ENCODE assay signal across 1 cellular context in genomic region chr1:45658171-45658570, GRCh38.
TF ChIP-seq lines count a peak whose summit lies in the region.

No MANE protein-coding gene starts in this region.

TF ChIP-seq in HepG2, 621 proteins besides CTCF, POLR2A, EP300 and RAD21 (continues in another document):
- TF ChIP-seq ZNF414 (CRISPR knock-in tag; IDR thresholded peaks at IDR 0.05) (no peak), MXD1 (CRISPR knock-in tag; IDR thresholded peaks at IDR 0.05) (no peak), ATF3 (CRISPR knock-in tag; IDR thresholded peaks at IDR 0.05) (no peak), PAXIP1 (CRISPR knock-in tag; conservative IDR thresholded peaks at IDR 0.05) (peak; percentile 95), ZNF879 (CRISPR knock-in tag; IDR thresholded peaks at IDR 0.05) (no peak), ZNF710 (CRISPR knock-in tag; IDR thresholded peaks at IDR 0.05; ENCODE audit: borderline replicate concordance) (no peak), ZNF550 (CRISPR knock-in tag; IDR thresholded peaks at IDR 0.05; ENCODE audit: borderline replicate concordance) (no peak), ZNF292 (CRISPR knock-in tag; IDR thresholded peaks at IDR 0.05; ENCODE audit: borderline replicate concordance, low read depth) (no peak), ZFAT (CRISPR knock-in tag; conservative IDR thresholded peaks at IDR 0.05) (no peak), RNF2 (conservative IDR thresholded peaks at IDR 0.05; ENCODE audit: low read depth) (no peak), ZNF33B (CRISPR knock-in tag; IDR thresholded peaks at IDR 0.05) (no peak), SMC3 (IDR thresholded peaks at IDR 0.05; ENCODE audit: low read length) (no peak), ZFY (CRISPR knock-in tag; IDR thresholded peaks at IDR 0.05) (no peak), SIX1 (CRISPR knock-in tag; IDR thresholded peaks at IDR 0.05; ENCODE audit: borderline replicate concordance) (no peak), GATAD2A (CRISPR knock-in tag; IDR thresholded peaks at IDR 0.05) (peak; percentile 88), TFE3 (CRISPR knock-in tag; IDR thresholded peaks at IDR 0.05) (no peak), DMAP1 (CRISPR knock-in tag; IDR thresholded peaks at IDR 0.05) (no peak), NR2F6 (IDR thresholded peaks at IDR 0.05) (peak; percentile 96), NR2F6 (CRISPR knock-in tag; IDR thresholded peaks at IDR 0.05) (peak; percentile 98), CEBPZ (IDR thresholded peaks at IDR 0.05; ENCODE audit: low read length) (no peak), HOXA5 (CRISPR knock-in tag; IDR thresholded peaks at IDR 0.05) (no peak), PPARG (CRISPR knock-in tag; conservative IDR thresholded peaks at IDR 0.05) (peak; percentile 68), SAFB2 (CRISPR knock-in tag; IDR thresholded peaks at IDR 0.05; ENCODE audit: borderline replicate concordance, low read depth) (no peak), ZNF746 (CRISPR knock-in tag; IDR thresholded peaks at IDR 0.05) (no peak), ZGPAT (CRISPR knock-in tag; IDR thresholded peaks at IDR 0.05) (peak; percentile 72), XBP1 (CRISPR knock-in tag; IDR thresholded peaks at IDR 0.05) (no peak), ZNF7 (CRISPR knock-in tag; IDR thresholded peaks at IDR 0.05) (peak; percentile 41; the same call in 1 of the 2 replicates), ZNF878 (CRISPR knock-in tag; IDR thresholded peaks at IDR 0.05) (no peak), MXD3 (CRISPR knock-in tag; IDR thresholded peaks at IDR 0.05) (no peak), KLF13 (CRISPR knock-in tag; IDR thresholded peaks at IDR 0.05) (no peak), ZNF335 (CRISPR knock-in tag; IDR thresholded peaks at IDR 0.05) (no peak), ZNF263 (CRISPR knock-in tag; IDR thresholded peaks at IDR 0.05) (no peak), ZNF580 (CRISPR knock-in tag; IDR thresholded peaks at IDR 0.05; ENCODE audit: borderline replicate concordance, low read depth) (no peak), ZNF737 (CRISPR knock-in tag; IDR thresholded peaks at IDR 0.05; ENCODE audit: borderline replicate concordance) (no peak), STAT5B (CRISPR knock-in tag; IDR thresholded peaks at IDR 0.05) (no peak), LRRFIP1 (CRISPR knock-in tag; conservative IDR thresholded peaks at IDR 0.05) (no peak), SATB2 (CRISPR knock-in tag; IDR thresholded peaks at IDR 0.05) (0 out of 2 replicates have a peak, but pooled peaks have one; percentile 61), ZNF644 (CRISPR knock-in tag; IDR thresholded peaks at IDR 0.05; ENCODE audit: low read depth) (peak; percentile 65; the same call in 1 of the 2 replicates), ZNF841 (CRISPR knock-in tag; IDR thresholded peaks at IDR 0.05; ENCODE audit: borderline replicate concordance) (no peak), HNF4A (CRISPR knock-in tag; IDR thresholded peaks at IDR 0.05) (peak; percentile 93), ZNF782 (CRISPR knock-in tag; IDR thresholded peaks at IDR 0.05; ENCODE audit: borderline replicate concordance) (no peak), ZNF512B (CRISPR knock-in tag; IDR thresholded peaks at IDR 0.05; ENCODE audit: borderline replicate concordance) (no peak), NFIC (IDR thresholded peaks at IDR 0.05; ENCODE audit: low read length) (peak; percentile 56; the same call in 1 of the 2 replicates), ZNF703 (CRISPR knock-in tag; IDR thresholded peaks at IDR 0.05; ENCODE audit: borderline replicate concordance) (no peak), ZNF326 (CRISPR knock-in tag; IDR thresholded peaks at IDR 0.05; ENCODE audit: borderline replicate concordance) (no peak)
